Comparison of ENCODE assay signal across 11 cellular contexts in genomic region chr5:77232959-77233358, GRCh38. TPM values are rescaled to one million over a fixed set of nuclear protein-coding genes. Genes with fewer than 3 reads are reported as not detected.
A peak's percentile ranks its signal among the peaks of the same experiment; 100 is the strongest.
DNase-seq lines count a peak whose midpoint lies in the region; ATAC-seq and TF ChIP-seq lines count a peak whose summit lies in the region.
"Had no signal": no experiment of that assay in that cellular context is flagged by ENCODE, and none has a peak within 500 bp of the region (broad histone marks: within the 10 kb centered on the region; RNA-seq: fewer than 3 reads in every experiment).

No MANE protein-coding gene starts in this region.

- H2AK5ac ChIP-seq in H9 (ENCODE audit: insufficient read length, low read length): no peak overlapping the region

- WGBS in H9 (ENCODE audit: extremely low coverage, insufficient read length, low lambda C conversion rate): no CpG with 5 or more reads among the region's 2 CpGs

- no peaks in the 10 kb centered on the region for H3K27me3 Mint-ChIP-seq in H9 (ENCODE audit: low read depth)
- H3K27me3 Mint-ChIP-seq: B cell had no signal

- H4K20me1 ChIP-seq in Karpas-422 (ENCODE audit: insufficient read depth, low read depth, low read length): no peaks in the 10 kb centered on the region
- no peaks in the 10 kb centered on the region for H4K20me1 ChIP-seq in H9 (ENCODE audit: control insufficient read depth, insufficient read depth, insufficient read length)

- no peak overlapping the region for H3K9ac ChIP-seq in Karpas-422 (ENCODE audit: low read length)
- H3K9ac ChIP-seq in H9 (ENCODE audit: extremely low read depth, insufficient read length, low read length): no peak overlapping the region
- H3K9ac ChIP-seq: KMS-11 had no signal

- H3K27me3 ChIP-seq in Karpas-422 (ENCODE audit: low read length): no peaks in the 10 kb centered on the region
- H3K27me3 ChIP-seq in lower lobe of right lung (ENCODE audit: low read depth): no peaks in the 10 kb centered on the region
- H3K27me3 ChIP-seq in H9 (ENCODE audit: insufficient read depth, low read length): no peaks in the 10 kb centered on the region
- H3K27me3 ChIP-seq: ovary had no signal

- no peak overlapping the region for H3K56ac ChIP-seq in H9 (ENCODE audit: insufficient read length, low read depth, low read length)

- H4K91ac ChIP-seq in H9 (ENCODE audit: insufficient read length, low read depth, low read length): no peak overlapping the region

- no peak overlapping the region for H2BK5ac ChIP-seq in H9 (ENCODE audit: insufficient read length, low read length)

- H3K36me3 Mint-ChIP-seq in H9 (ENCODE audit: insufficient read depth in 1 of 3, low read depth in 3 of 3): no peaks in the 10 kb centered on the region

- H3K4ac ChIP-seq in H9 (ENCODE audit: low read depth, low read length): no peak overlapping the region

- H3K36me3 ChIP-seq in Karpas-422 (ENCODE audit: insufficient read depth, low read length) (no peaks in the 10 kb centered on the region), lower lobe of right lung (no peaks in the 10 kb centered on the region)
- H3K36me3 ChIP-seq: ovary had no signal

- H3K4me3 Mint-ChIP-seq in H9: no peak overlapping the region
- H3K4me3 Mint-ChIP-seq: B cell had no signal

- no peaks in the 10 kb centered on the region for H3K79me1 ChIP-seq in H9 (ENCODE audit: insufficient read depth, low read depth, low read length, poor library complexity, severe bottlenecking)

- H2BK20ac ChIP-seq in H9 (ENCODE audit: low read depth, low read length, poor library complexity, severe bottlenecking): no peak overlapping the region

- H3K18ac ChIP-seq in H9 (ENCODE audit: insufficient read length, low read depth, low read length): no peak overlapping the region

- H3K9me2 ChIP-seq in Karpas-422 (replicated peaks; ENCODE audit: insufficient read depth, low read length): no peaks in the 10 kb centered on the region

- H3K27ac ChIP-seq in Karpas-422 (ENCODE audit: low read length) (no peak overlapping the region), lower lobe of right lung (no peak overlapping the region), H9 (ENCODE audit: insufficient read length, low read depth, low read length) (no peak overlapping the region)
- H3K27ac ChIP-seq: KMS-11, ovary had no signal

- TF ChIP-seq CTCF in lower lobe of right lung (IDR thresholded peaks at IDR 0.05) (no peak), H9 (conservative IDR thresholded peaks at IDR 0.05) (no peak)

- H2AFZ ChIP-seq in Karpas-422 (ENCODE audit: low read length) (no peak overlapping the region), H9 (ENCODE audit: low read length) (no peak overlapping the region)

- H3K9me3 ChIP-seq in Karpas-422 (ENCODE audit: low read length) (no peaks in the 10 kb centered on the region), lower lobe of right lung (no peaks in the 10 kb centered on the region), H9 (ENCODE audit: control insufficient read depth, low read depth, low read length) (no peaks in the 10 kb centered on the region)
- H3K9me3 ChIP-seq: ovary had no signal

- peak; percentile 73 to 84 for ATAC-seq in lower lobe of right lung

- H4K8ac ChIP-seq in H9 (replicated peaks; ENCODE audit: insufficient read length, low read depth, low read length): no peak overlapping the region

- peaks cover 5 to 6% of the 10 kb centered on the region in 2 experiments; a peak in 1 of 4 replicates for H3K4me1 Mint-ChIP-seq in H9

- H3K79me2 ChIP-seq in Karpas-422 (ENCODE audit: low read length) (no peaks in the 10 kb centered on the region), H9 (ENCODE audit: insufficient read depth, low read length) (no peaks in the 10 kb centered on the region)

- no peak overlapping the region for H3K27ac Mint-ChIP-seq in H9
- H3K27ac Mint-ChIP-seq: B cell had no signal

- H4K5ac ChIP-seq in H9 (ENCODE audit: insufficient read length, low read depth, low read length): no peak overlapping the region

- no peak overlapping the region for H2BK120ac ChIP-seq in H9 (ENCODE audit: low read depth, low read length, poor library complexity, severe bottlenecking)

- DNase-seq in AML-193 (lab: John Stamatoyannopoulos, UW) (peak; percentile 76 to 82), Karpas-422 (peak; percentile 49), T1000 (lab: John Stamatoyannopoulos, UW) (peak; percentile 44), lower lobe of right lung (peak; percentile 63), ecto neural progenitor cell (ENCODE audit: low spot score) (no peak), H9 (no peak), NCI-H446 treated with DMSO at 0.1 percent for 48 hours (lab: John Stamatoyannopoulos, UW) (no peak)
- DNase-seq in stimulated activated CD8-positive, alpha-beta memory T cell treated with anti-CD3 and anti-CD28 coated beads, Interleukin-4, amount 100 ng/mL, for 48 hours: no peak
- DNase-seq: ovary had no signal

- no peak overlapping the region for H3K23ac ChIP-seq in H9 (ENCODE audit: insufficient read length, low read depth, low read length)

- peaks cover 10% of the 10 kb centered on the region for H3K4me1 ChIP-seq in Karpas-422 (ENCODE audit: low read length)
- peaks cover 3% of the 10 kb centered on the region for H3K4me1 ChIP-seq in lower lobe of right lung
- no peaks in the 10 kb centered on the region for H3K4me1 ChIP-seq in H9 (ENCODE audit: insufficient read depth, low read length)

- no peak overlapping the region for H2BK15ac ChIP-seq in H9 (ENCODE audit: low read depth, low read length)

- no peak overlapping the region for H3K14ac ChIP-seq in H9 (ENCODE audit: insufficient read depth, low read length)

- H3T11ph ChIP-seq in H9 (ENCODE audit: low read length): no peak overlapping the region

- H2BK12ac ChIP-seq in H9 (ENCODE audit: insufficient read length, low read depth, low read length): no peak overlapping the region

- no peaks in the 10 kb centered on the region for H3K9me3 Mint-ChIP-seq in H9

- intact Hi-C loops in lower lobe of right lung (cut with DNase I): no loop called here

- H3K4me2 ChIP-seq in Karpas-422 (ENCODE audit: low read depth, low read length, poor library complexity, severe bottlenecking) (no peak overlapping the region), H9 (ENCODE audit: insufficient read depth, insufficient read length, low read length) (no peak overlapping the region)
- H3K4me2 ChIP-seq: KMS-11 had no signal

- H3K23me2 ChIP-seq in H9 (ENCODE audit: insufficient read length, low read depth, low read length, poor library complexity, severe bottlenecking): no peaks in the 10 kb centered on the region

- H3K4me3 ChIP-seq in Karpas-422 (ENCODE audit: low read length): no peak overlapping the region
- no peak overlapping the region for H3K4me3 ChIP-seq in lower lobe of right lung
- H3K4me3 ChIP-seq: ovary had no signal

RNA-seq across cellular contexts. Expression of gene PDE8B, which starts 22.5 kb away (rescaled TPM):
- 0.04 and 0.15 TPM in 2 replicates for total RNA-seq in Karpas-422 (2014; rRNA removed; shearing (Covaris generic); ENCODE audit: low replicate concordance)
- total RNA-seq in lower lobe of right lung (5.3 TPM), H9 (2021) (0.07 TPM in 1 of 2 replicates, not detected in the other)

Comparison
In these comparisons a context has a peak if more than half of its experiments do, and no peak if none do; other contexts are left out.
1. DNase-seq: peak in AML-193 (2 of 2), Karpas-422 (single experiment), T1000 (single experiment) and lower lobe of right lung (single experiment); none in stimulated activated CD8-positive, alpha-beta memory T cell treated with anti-CD3 and anti-CD28 coated beads, Interleukin-4, amount 100 ng/mL, for 48 hours (single experiment), ecto neural progenitor cell (single experiment), H9 (single experiment) and NCI-H446 treated with DMSO at 0.1 percent for 48 hours (single experiment).